1 cellular context compared by ENCODE assay signal in the genomic region with DNA sequence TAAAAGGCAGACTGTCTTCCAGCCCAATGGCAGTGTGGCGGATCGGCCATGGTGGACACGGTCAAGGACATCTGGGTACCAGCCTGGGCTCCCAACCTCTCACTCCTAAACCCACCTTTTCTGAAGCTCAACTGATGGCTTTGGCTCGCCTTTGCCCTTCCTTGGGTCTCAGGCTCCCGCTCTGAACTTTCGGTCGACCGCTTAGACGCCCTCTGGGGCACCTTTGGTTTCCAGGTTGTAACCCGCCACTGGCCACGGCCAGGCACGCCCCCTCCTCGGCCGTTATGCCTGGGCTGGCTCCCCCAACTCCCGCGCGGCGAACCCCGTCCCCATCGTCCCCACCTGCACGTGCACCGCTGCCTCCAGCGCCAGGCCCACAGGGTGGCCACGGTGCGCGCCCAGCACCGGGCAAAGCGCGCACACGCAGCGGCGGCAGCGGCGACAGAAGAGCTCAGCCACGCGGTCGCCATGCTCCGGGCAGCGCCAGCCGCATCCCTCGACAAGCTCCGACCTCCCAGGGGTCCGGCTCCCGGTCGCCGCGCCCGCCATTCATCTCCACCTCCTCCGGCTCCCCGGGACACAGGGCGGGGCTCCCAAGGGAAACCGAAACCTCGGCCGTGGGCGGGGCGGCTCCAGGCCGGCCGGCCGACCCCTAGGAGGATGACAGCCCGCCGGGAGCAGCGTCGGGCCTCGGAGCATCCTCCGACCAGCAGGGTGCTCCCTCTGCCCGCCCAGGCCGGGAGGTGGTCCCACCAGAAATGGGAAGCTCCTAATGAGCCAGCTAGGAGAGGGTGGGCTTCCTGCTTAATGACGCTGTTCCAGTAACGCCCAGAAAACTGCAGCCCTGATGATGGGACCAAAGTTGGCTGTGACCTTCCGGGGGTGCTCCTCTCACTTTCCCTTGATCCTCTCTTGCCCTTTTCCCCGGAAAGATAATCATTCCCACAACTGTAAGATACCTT.
TF ChIP-seq lines count a peak whose summit lies in the region.

A gene with protein sequence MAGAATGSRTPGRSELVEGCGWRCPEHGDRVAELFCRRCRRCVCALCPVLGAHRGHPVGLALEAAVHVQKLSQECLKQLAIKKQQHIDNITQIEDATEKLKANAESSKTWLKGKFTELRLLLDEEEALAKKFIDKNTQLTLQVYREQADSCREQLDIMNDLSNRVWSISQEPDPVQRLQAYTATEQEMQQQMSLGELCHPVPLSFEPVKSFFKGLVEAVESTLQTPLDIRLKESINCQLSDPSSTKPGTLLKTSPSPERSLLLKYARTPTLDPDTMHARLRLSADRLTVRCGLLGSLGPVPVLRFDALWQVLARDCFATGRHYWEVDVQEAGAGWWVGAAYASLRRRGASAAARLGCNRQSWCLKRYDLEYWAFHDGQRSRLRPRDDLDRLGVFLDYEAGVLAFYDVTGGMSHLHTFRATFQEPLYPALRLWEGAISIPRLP (minus strand): TSS at position 583 of the 962 bp plus-strand sequence. CDS start 34 bp downstream, at position 549.

TF ChIP-seq in HepG2, 621 proteins besides CTCF, POLR2A, EP300 and RAD21 (continued from another document and continues in another):
- TF ChIP-seq FOXP1 (IDR thresholded peaks at IDR 0.05) = no peak
- no peak for TF ChIP-seq FOXP1 (CRISPR knock-in tag; IDR thresholded peaks at IDR 0.05)
- TF ChIP-seq ZNF451 (CRISPR knock-in tag; IDR thresholded peaks at IDR 0.05) = no peak
- TF ChIP-seq ZNF235 (CRISPR knock-in tag; IDR thresholded peaks at IDR 0.05; ENCODE audit: borderline replicate concordance) = peak; percentile 73; the same call in 1 of the 2 replicates
- TF ChIP-seq ZNF777 (CRISPR knock-in tag; IDR thresholded peaks at IDR 0.05) = 0 out of 2 replicates have a peak, but pooled peaks have one; percentile 37
- peak; percentile 52; the same call in 1 of the 2 replicates for TF ChIP-seq ZNF558 (CRISPR knock-in tag; IDR thresholded peaks at IDR 0.05; ENCODE audit: borderline replicate concordance)
- TF ChIP-seq, protein P1, sequence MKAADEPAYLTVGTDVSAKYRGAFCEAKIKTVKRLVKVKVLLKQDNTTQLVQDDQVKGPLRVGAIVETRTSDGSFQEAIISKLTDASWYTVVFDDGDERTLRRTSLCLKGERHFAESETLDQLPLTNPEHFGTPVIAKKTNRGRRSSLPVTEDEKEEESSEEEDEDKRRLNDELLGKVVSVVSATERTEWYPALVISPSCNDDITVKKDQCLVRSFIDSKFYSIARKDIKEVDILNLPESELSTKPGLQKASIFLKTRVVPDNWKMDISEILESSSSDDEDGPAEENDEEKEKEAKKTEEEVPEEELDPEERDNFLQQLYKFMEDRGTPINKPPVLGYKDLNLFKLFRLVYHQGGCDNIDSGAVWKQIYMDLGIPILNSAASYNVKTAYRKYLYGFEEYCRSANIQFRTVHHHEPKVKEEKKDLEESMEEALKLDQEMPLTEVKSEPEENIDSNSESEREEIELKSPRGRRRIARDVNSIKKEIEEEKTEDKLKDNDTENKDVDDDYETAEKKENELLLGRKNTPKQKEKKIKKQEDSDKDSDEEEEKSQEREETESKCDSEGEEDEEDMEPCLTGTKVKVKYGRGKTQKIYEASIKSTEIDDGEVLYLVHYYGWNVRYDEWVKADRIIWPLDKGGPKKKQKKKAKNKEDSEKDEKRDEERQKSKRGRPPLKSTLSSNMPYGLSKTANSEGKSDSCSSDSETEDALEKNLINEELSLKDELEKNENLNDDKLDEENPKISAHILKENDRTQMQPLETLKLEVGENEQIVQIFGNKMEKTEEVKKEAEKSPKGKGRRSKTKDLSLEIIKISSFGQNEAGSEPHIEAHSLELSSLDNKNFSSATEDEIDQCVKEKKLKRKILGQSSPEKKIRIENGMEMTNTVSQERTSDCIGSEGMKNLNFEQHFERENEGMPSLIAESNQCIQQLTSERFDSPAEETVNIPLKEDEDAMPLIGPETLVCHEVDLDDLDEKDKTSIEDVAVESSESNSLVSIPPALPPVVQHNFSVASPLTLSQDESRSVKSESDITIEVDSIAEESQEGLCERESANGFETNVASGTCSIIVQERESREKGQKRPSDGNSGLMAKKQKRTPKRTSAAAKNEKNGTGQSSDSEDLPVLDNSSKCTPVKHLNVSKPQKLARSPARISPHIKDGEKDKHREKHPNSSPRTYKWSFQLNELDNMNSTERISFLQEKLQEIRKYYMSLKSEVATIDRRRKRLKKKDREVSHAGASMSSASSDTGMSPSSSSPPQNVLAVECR (CRISPR knock-in tag; IDR thresholded peaks at IDR 0.05; ENCODE audit: borderline replicate concordance) = peak; percentile 90
- peak; percentile 75 for TF ChIP-seq GABPB1 (CRISPR knock-in tag; IDR thresholded peaks at IDR 0.05)
- no peak for TF ChIP-seq MBNL3 (CRISPR knock-in tag; conservative IDR thresholded peaks at IDR 0.05)
- TF ChIP-seq ZFP62 (CRISPR knock-in tag; IDR thresholded peaks at IDR 0.05) = no peak
- TF ChIP-seq CENPT (CRISPR knock-in tag; IDR thresholded peaks at IDR 0.05; ENCODE audit: low read depth) = no peak
- TF ChIP-seq ZNF329 (CRISPR knock-in tag; IDR thresholded peaks at IDR 0.05; ENCODE audit: low read depth) = peak; percentile 64; the same call in 1 of the 2 replicates
- TF ChIP-seq KLF13 (CRISPR knock-in tag; IDR thresholded peaks at IDR 0.05) = 0 out of 2 replicates have a peak, but pooled peaks have one; percentile 56
- peak; percentile 38; the same call in 1 of the 2 replicates for TF ChIP-seq ZNF772 (CRISPR knock-in tag; IDR thresholded peaks at IDR 0.05)
- no peak; the same call in 1 of the 2 replicates for TF ChIP-seq RFXANK (CRISPR knock-in tag; IDR thresholded peaks at IDR 0.05)
- TF ChIP-seq, protein P2, sequence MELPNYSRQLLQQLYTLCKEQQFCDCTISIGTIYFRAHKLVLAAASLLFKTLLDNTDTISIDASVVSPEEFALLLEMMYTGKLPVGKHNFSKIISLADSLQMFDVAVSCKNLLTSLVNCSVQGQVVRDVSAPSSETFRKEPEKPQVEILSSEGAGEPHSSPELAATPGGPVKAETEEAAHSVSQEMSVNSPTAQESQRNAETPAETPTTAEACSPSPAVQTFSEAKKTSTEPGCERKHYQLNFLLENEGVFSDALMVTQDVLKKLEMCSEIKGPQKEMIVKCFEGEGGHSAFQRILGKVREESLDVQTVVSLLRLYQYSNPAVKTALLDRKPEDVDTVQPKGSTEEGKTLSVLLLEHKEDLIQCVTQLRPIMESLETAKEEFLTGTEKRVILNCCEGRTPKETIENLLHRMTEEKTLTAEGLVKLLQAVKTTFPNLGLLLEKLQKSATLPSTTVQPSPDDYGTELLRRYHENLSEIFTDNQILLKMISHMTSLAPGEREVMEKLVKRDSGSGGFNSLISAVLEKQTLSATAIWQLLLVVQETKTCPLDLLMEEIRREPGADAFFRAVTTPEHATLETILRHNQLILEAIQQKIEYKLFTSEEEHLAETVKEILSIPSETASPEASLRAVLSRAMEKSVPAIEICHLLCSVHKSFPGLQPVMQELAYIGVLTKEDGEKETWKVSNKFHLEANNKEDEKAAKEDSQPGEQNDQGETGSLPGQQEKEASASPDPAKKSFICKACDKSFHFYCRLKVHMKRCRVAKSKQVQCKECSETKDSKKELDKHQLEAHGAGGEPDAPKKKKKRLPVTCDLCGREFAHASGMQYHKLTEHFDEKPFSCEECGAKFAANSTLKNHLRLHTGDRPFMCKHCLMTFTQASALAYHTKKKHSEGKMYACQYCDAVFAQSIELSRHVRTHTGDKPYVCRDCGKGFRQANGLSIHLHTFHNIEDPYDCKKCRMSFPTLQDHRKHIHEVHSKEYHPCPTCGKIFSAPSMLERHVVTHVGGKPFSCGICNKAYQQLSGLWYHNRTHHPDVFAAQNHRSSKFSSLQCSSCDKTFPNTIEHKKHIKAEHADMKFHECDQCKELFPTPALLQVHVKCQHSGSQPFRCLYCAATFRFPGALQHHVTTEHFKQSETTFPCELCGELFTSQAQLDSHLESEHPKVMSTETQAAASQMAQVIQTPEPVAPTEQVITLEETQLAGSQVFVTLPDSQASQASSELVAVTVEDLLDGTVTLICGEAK (IDR thresholded peaks at IDR 0.05) = no peak
- TF ChIP-seq, protein P2 (CRISPR knock-in tag; IDR thresholded peaks at IDR 0.05) = peak; percentile 63; the same call in 1 of the 2 replicates
- TF ChIP-seq, protein P3, sequence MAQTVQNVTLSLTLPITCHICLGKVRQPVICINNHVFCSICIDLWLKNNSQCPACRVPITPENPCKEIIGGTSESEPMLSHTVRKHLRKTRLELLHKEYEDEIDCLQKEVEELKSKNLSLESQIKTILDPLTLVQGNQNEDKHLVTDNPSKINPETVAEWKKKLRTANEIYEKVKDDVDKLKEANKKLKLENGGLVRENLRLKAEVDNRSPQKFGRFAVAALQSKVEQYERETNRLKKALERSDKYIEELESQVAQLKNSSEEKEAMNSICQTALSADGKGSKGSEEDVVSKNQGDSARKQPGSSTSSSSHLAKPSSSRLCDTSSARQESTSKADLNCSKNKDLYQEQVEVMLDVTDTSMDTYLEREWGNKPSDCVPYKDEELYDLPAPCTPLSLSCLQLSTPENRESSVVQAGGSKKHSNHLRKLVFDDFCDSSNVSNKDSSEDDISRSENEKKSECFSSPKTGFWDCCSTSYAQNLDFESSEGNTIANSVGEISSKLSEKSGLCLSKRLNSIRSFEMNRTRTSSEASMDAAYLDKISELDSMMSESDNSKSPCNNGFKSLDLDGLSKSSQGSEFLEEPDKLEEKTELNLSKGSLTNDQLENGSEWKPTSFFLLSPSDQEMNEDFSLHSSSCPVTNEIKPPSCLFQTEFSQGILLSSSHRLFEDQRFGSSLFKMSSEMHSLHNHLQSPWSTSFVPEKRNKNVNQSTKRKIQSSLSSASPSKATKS (CRISPR knock-in tag; IDR thresholded peaks at IDR 0.05) = no peak
- peak; percentile 67 for TF ChIP-seq PHF21A (CRISPR knock-in tag; IDR thresholded peaks at IDR 0.05)
- TF ChIP-seq, protein P4, sequence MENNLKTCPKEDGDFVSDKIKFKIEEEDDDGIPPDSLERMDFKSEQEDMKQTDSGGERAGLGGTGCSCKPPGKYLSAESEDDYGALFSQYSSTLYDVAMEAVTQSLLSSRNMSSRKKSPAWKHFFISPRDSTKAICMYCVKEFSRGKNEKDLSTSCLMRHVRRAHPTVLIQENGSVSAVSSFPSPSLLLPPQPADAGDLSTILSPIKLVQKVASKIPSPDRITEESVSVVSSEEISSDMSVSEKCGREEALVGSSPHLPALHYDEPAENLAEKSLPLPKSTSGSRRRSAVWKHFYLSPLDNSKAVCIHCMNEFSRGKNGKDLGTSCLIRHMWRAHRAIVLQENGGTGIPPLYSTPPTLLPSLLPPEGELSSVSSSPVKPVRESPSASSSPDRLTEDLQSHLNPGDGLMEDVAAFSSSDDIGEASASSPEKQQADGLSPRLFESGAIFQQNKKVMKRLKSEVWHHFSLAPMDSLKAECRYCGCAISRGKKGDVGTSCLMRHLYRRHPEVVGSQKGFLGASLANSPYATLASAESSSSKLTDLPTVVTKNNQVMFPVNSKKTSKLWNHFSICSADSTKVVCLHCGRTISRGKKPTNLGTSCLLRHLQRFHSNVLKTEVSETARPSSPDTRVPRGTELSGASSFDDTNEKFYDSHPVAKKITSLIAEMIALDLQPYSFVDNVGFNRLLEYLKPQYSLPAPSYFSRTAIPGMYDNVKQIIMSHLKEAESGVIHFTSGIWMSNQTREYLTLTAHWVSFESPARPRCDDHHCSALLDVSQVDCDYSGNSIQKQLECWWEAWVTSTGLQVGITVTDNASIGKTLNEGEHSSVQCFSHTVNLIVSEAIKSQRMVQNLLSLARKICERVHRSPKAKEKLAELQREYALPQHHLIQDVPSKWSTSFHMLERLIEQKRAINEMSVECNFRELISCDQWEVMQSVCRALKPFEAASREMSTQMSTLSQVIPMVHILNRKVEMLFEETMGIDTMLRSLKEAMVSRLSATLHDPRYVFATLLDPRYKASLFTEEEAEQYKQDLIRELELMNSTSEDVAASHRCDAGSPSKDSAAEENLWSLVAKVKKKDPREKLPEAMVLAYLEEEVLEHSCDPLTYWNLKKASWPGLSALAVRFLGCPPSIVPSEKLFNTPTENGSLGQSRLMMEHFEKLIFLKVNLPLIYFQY (CRISPR knock-in tag; IDR thresholded peaks at IDR 0.05; ENCODE audit: borderline replicate concordance) = peak; percentile 43; the same call in 1 of the 2 replicates
- 0 out of 2 replicates have a peak, but pooled peaks have one; percentile 65 for TF ChIP-seq ZC3H13 (CRISPR knock-in tag; IDR thresholded peaks at IDR 0.05)
- TF ChIP-seq, protein P5, sequence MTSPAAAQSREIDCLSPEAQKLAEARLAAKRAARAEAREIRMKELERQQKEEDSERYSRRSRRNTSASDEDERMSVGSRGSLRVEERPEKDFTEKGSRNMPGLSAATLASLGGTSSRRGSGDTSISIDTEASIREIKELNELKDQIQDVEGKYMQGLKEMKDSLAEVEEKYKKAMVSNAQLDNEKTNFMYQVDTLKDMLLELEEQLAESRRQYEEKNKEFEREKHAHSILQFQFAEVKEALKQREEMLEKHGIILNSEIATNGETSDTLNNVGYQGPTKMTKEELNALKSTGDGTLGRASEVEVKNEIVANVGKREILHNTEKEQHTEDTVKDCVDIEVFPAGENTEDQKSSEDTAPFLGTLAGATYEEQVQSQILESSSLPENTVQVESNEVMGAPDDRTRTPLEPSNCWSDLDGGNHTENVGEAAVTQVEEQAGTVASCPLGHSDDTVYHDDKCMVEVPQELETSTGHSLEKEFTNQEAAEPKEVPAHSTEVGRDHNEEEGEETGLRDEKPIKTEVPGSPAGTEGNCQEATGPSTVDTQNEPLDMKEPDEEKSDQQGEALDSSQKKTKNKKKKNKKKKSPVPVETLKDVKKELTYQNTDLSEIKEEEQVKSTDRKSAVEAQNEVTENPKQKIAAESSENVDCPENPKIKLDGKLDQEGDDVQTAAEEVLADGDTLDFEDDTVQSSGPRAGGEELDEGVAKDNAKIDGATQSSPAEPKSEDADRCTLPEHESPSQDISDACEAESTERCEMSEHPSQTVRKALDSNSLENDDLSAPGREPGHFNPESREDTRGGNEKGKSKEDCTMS (CRISPR knock-in tag; conservative IDR thresholded peaks at IDR 0.05) = no peak
